In genomic region chr4:154559141-154559841, GRCh38 we compare ENCODE assay signal across 9 cellular contexts. TPM values are rescaled to one million over a fixed set of nuclear protein-coding genes. Genes with fewer than 3 reads are reported as not detected.
DNase-seq lines count a peak whose midpoint lies in the region; ATAC-seq and TF ChIP-seq lines count a peak whose summit lies in the region.
"Had no signal": no experiment of that assay in that cellular context is flagged by ENCODE, and none has a peak within 500 bp of the region (broad histone marks: within the 10 kb centered on the region; RNA-seq: fewer than 3 reads in every experiment).

No MANE protein-coding gene starts in this region.

- H3K36me3 Mint-ChIP-seq in activated CD4-positive, alpha-beta T cell treated with anti-CD3 and anti-CD28 coated beads for 36 hours (ENCODE audit: low read depth), result no peaks in the 10 kb centered on the region
- H3K36me3 Mint-ChIP-seq in glutamatergic neuron (ENCODE audit: unreplicated experiment), result no peaks in the 10 kb centered on the region

- peak; percentile 9 for DNase-seq in activated CD4-positive, alpha-beta T cell treated with anti-CD3 and anti-CD28 coated beads for 36 hours
- no peak for DNase-seq in activated CD4-positive, alpha-beta T cell treated with anti-CD3 and anti-CD28 coated beads for 48 hours
- peak; percentile 79 for DNase-seq in SK-MEL-5 (ENCODE audit: low read depth, low spot score)
- DNase-seq in glutamatergic neuron, result no peak
- peak; percentile 40 for DNase-seq in stromal cell of bone marrow (ENCODE audit: low read depth)

- H3K27ac Mint-ChIP-seq in activated CD4-positive, alpha-beta T cell treated with anti-CD3 and anti-CD28 coated beads for 36 hours, result no peak overlapping the region
- H3K27ac Mint-ChIP-seq in glutamatergic neuron (ENCODE audit: unreplicated experiment), result no peak overlapping the region

- CTCF ChIA-PET in activated CD4-positive, alpha-beta T cell treated with anti-CD3 and anti-CD28 coated beads for 36 hours (lab: Charles Lee), result interaction anchor here (0.6 to 2.9 kb wide), 17 partner anchors 9 to 1863 kb away, joined by 3 to 32 read pairs (median 4); partner anchors contain the start of gene PLRG1

- peak; percentile 42 for ATAC-seq in activated CD4-positive, alpha-beta T cell treated with anti-CD3 and anti-CD28 coated beads for 36 hours
- ATAC-seq in GM21367 (IDR thresholded peaks at IDR 0.05; ENCODE audit: unreplicated experiment) (peak; percentile 90), HG03520 (IDR thresholded peaks at IDR 0.05; ENCODE audit: unreplicated experiment) (peak; percentile 62), GM21447 (IDR thresholded peaks at IDR 0.05; ENCODE audit: unreplicated experiment) (no peak)

- H3K4me3 Mint-ChIP-seq in activated CD4-positive, alpha-beta T cell treated with anti-CD3 and anti-CD28 coated beads for 36 hours, result no peak overlapping the region
- no peak overlapping the region for H3K4me3 Mint-ChIP-seq in glutamatergic neuron (ENCODE audit: unreplicated experiment)

- in situ Hi-C loops in SK-MEL-5 (cut with HindIII; ENCODE audit: low pct_unique_long_range_greater_than_20kb, low sequenced_read_pairs), result no loop called here

- POLR2A ChIA-PET in activated CD4-positive, alpha-beta T cell treated with anti-CD3 and anti-CD28 coated beads for 36 hours (lab: Charles Lee), result interaction anchor here (0.6 kb wide), 1 partner anchor 11 kb away, joined by 4 read pairs; no protein-coding TSS in a partner anchor

- peaks cover 7% of the 10 kb centered on the region for H3K27me3 Mint-ChIP-seq in activated CD4-positive, alpha-beta T cell treated with anti-CD3 and anti-CD28 coated beads for 36 hours
- peaks cover 1% of the 10 kb centered on the region for H3K27me3 Mint-ChIP-seq in glutamatergic neuron (ENCODE audit: unreplicated experiment)

- no peaks in the 10 kb centered on the region for H3K4me1 Mint-ChIP-seq in activated CD4-positive, alpha-beta T cell treated with anti-CD3 and anti-CD28 coated beads for 36 hours
- H3K4me1 Mint-ChIP-seq in glutamatergic neuron (ENCODE audit: low read depth, unreplicated experiment), result no peaks in the 10 kb centered on the region

- intact Hi-C loops in activated CD4-positive, alpha-beta T cell treated with anti-CD3 and anti-CD28 coated beads for 36 hours (cut with DNase I, micrococcal nuclease), result loop anchor here in 1 of 2 experiments (1.0 to 10.0 kb wide), 2 partner anchors 59 to 186 kb away; partner anchors contain the start of gene LRAT

- TF ChIP-seq CTCF in glutamatergic neuron (IDR thresholded peaks at IDR 0.05; ENCODE audit: partially characterized antibody, unreplicated experiment), result peak; percentile 69

- no peaks in the 10 kb centered on the region for H3K9me3 Mint-ChIP-seq in activated CD4-positive, alpha-beta T cell treated with anti-CD3 and anti-CD28 coated beads for 36 hours (ENCODE audit: low read depth)
- no peaks in the 10 kb centered on the region for H3K9me3 Mint-ChIP-seq in glutamatergic neuron (ENCODE audit: unreplicated experiment)

RNA-seq across cellular contexts. Expression of gene FGB, which starts 3.5 kb away (rescaled TPM):
- total RNA-seq in activated CD4-positive, alpha-beta T cell treated with anti-CD3 and anti-CD28 coated beads for 36 hours, result not detected
- not detected in 2 replicates for total RNA-seq in SK-MEL-5 (2014; rRNA removed; shearing (Covaris generic))
- polyA plus RNA-seq in SK-MEL-5 (2015; cell fraction: cytosol; rRNA removed), result not detected in 2 replicates
- not detected in 2 replicates for polyA plus RNA-seq in SK-MEL-5 (2015; cell fraction: nucleus; rRNA removed)
- total RNA-seq in glutamatergic neuron (ENCODE audit: unreplicated experiment), result not detected
- polyA plus RNA-seq: esophagus had no signal

RNA-seq across cellular contexts. Expression of gene PLRG1, which starts 9.1 kb away (rescaled TPM):
- 100 to 1,000 TPM; 123 to 125 TPM for total RNA-seq in activated CD4-positive, alpha-beta T cell treated with anti-CD3 and anti-CD28 coated beads for 36 hours
- 98.9 and 117 TPM in 2 replicates for total RNA-seq in SK-MEL-5 (2014; rRNA removed; shearing (Covaris generic))
- 77.2 and 77.8 TPM in 2 replicates for polyA plus RNA-seq in SK-MEL-5 (2015; cell fraction: cytosol; rRNA removed)
- polyA plus RNA-seq in SK-MEL-5 (2015; cell fraction: nucleus; rRNA removed), result 170 and 208 TPM in 2 replicates
- total RNA-seq in glutamatergic neuron (ENCODE audit: unreplicated experiment), result 79.7 TPM

RNA-seq across cellular contexts. Expression of gene FGA, which starts 31.3 kb away (rescaled TPM):
- total RNA-seq in activated CD4-positive, alpha-beta T cell treated with anti-CD3 and anti-CD28 coated beads for 36 hours, result not detected
- not detected in 2 replicates for total RNA-seq in SK-MEL-5 (2014; rRNA removed; shearing (Covaris generic))
- polyA plus RNA-seq in SK-MEL-5 (2015; cell fraction: cytosol; rRNA removed), result not detected in 2 replicates
- not detected in 2 replicates for polyA plus RNA-seq in SK-MEL-5 (2015; cell fraction: nucleus; rRNA removed)
- total RNA-seq in glutamatergic neuron (ENCODE audit: unreplicated experiment), result not detected
- polyA plus RNA-seq: esophagus had no signal

RNA-seq across cellular contexts. Expression of gene FGG, which starts 53.2 kb away (rescaled TPM):
- not detected for total RNA-seq in activated CD4-positive, alpha-beta T cell treated with anti-CD3 and anti-CD28 coated beads for 36 hours
- total RNA-seq in SK-MEL-5 (2014; rRNA removed; shearing (Covaris generic)), result 0.45 and 0.75 TPM in 2 replicates
- 0.20 and 0.46 TPM in 2 replicates for polyA plus RNA-seq in SK-MEL-5 (2015; cell fraction: cytosol; rRNA removed)
- 2.6 TPM in 1 of 2 replicates, not detected in the other for polyA plus RNA-seq in SK-MEL-5 (2015; cell fraction: nucleus; rRNA removed)
- not detected for total RNA-seq in glutamatergic neuron (ENCODE audit: unreplicated experiment)
- polyA plus RNA-seq: esophagus had no signal

Comparison
In these comparisons a context has a peak if more than half of its experiments do, and no peak if none do; other contexts are left out.
1. DNase-seq: peak in activated CD4-positive, alpha-beta T cell treated with anti-CD3 and anti-CD28 coated beads for 36 hours (single experiment), SK-MEL-5 (single experiment) and stromal cell of bone marrow (single experiment); none in activated CD4-positive, alpha-beta T cell treated with anti-CD3 and anti-CD28 coated beads for 48 hours (single experiment) and glutamatergic neuron (single experiment).